Comparison of ENCODE assay signal across 9 cellular contexts in the genomic region with DNA sequence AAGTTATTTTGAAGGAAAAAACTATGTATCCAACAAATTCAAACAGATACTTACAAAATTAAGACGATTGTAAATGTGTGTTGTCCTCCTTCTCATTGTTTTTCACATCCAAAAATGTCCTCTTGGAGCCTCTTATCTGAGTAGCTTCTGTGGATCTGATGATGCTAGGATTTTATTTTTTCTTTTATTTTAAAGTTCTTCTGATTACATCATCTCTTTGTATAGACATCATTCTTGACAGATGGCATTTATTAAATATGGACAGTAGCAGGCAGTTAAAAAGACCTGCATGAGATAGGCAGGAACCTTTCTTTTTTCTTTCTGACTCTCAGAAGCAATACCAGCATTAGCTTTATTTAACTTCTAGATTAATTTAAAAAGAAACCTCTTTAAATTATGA. TPM values are rescaled to one million over a fixed set of nuclear protein-coding genes. Genes with fewer than 3 reads are reported as not detected.
DNase-seq lines count a peak whose midpoint lies in the region; FAIRE-seq and TF ChIP-seq lines count a peak whose summit lies in the region.
"Had no signal": no experiment of that assay in that cellular context is flagged by ENCODE, and none has a peak within 500 bp of the region (broad histone marks: within the 10 kb centered on the region; RNA-seq: fewer than 3 reads in every experiment).

A gene (minus strand): TSS at position 147 of the 400 bp plus-strand sequence. CDS start 78,189 bp downstream, outside the sequence.

- peaks cover 36% of the 10 kb centered on the region for H3K4me1 ChIP-seq in OCI-LY1 (ENCODE audit: insufficient read depth, low read length, severe bottlenecking)

- H3F3A ChIP-seq in OCI-LY1 (ENCODE audit: insufficient read depth, low read length) = no peaks in the 10 kb centered on the region

- H3K9me3 ChIP-seq in OCI-LY1 (ENCODE audit: low read length) = no peaks in the 10 kb centered on the region

- H2AFZ ChIP-seq in OCI-LY1 (ENCODE audit: low read length) = peak within 1 kb of the TSS; percentile 19; the same call in 1 of the 2 replicates

- TF ChIP-seq CTCF in OCI-LY1 (IDR thresholded peaks at IDR 0.05; ENCODE audit: low read length) = no peak

- no peaks in the 10 kb centered on the region for H3K79me2 ChIP-seq in OCI-LY1 (ENCODE audit: insufficient read depth, low read length)

- H3K9me2 ChIP-seq in OCI-LY1 (ENCODE audit: low read depth, low read length) = no peaks in the 10 kb centered on the region

- peaks cover 4% of the 10 kb centered on the region; the same call in 1 of the 2 replicates for H3K36me3 ChIP-seq in OCI-LY1 (ENCODE audit: insufficient read depth, low read length)

- no peaks in the 10 kb centered on the region for H4K20me1 ChIP-seq in OCI-LY1 (ENCODE audit: insufficient read depth, low read length)

- no peaks in the 10 kb centered on the region for H3K27me3 ChIP-seq in OCI-LY1 (ENCODE audit: insufficient read depth, low read length)

- peak within 1 kb of the TSS; percentile 28 for H3K4me2 ChIP-seq in OCI-LY1 (ENCODE audit: low read length)

- peak within 1 kb of the TSS; percentile 34 for H3K9ac ChIP-seq in OCI-LY1 (ENCODE audit: low read length)

- peak within 1 kb of the TSS; percentile 73 for H3K27ac ChIP-seq in OCI-LY1 (ENCODE audit: low read depth, low read length, poor library complexity, severe bottlenecking)
- H3K27ac ChIP-seq in epithelial cell of prostate = peak within 1 kb of the TSS; percentile 32
- H3K27ac ChIP-seq: coronary artery had no signal

- peak; percentile 43 for DNase-seq in DMS 273 treated with DMSO at 0.1 percent for 48 hours (lab: John Stamatoyannopoulos, UW)
- DNase-seq in epithelial cell of prostate (ENCODE audit: low read depth, low spot score) = no peak
- DNase-seq in occipital lobe (lab: John Stamatoyannopoulos, UW) = no peak
- no peak for DNase-seq in NCI-H2227 treated with DMSO at 0.1 percent for 48 hours (lab: John Stamatoyannopoulos, UW)
- DNase-seq in iPS-NIHi11 (ENCODE audit: low spot score) = no peak
- DNase-seq in RCC 7860 (ENCODE audit: low spot score) = no peak
- DNase-seq in HTR-8/SVneo (ENCODE audit: insufficient read length, low spot score) = no peak

- H3K4me3 ChIP-seq in OCI-LY1 (ENCODE audit: low read depth, low read length, poor library complexity, severe bottlenecking) = no peak within 1 kb of the TSS
- H3K4me3 ChIP-seq: coronary artery had no signal

- FAIRE-seq in RCC 7860 (lab: Jason Lieb, UNC) (no peak), HTR-8/SVneo (lab: Jason Lieb, UNC) (no peak)

RNA-seq across cellular contexts. Expression of the gene that starts here (rescaled TPM):
- 12.9 TPM for total RNA-seq in occipital lobe
